14 cellular contexts compared by ENCODE assay signal in the genomic region with DNA sequence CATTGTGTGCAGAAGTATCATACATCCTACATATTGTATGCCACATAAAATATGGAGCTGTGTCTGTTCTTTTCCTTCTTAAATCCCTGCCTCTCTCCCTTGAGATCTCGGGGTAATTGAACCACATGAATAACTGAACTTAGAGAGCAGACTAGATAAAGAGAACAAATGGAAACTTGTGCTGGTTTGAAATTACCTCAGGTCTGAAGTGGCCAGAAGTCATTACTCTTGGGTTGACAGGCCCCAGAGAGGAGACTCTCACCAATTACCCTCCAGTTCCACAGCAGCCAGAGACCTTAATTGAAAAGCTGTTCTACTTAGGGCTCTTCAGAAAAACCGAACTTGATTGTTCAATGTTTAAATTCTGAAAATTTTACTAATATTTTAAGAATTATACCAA.
"Had no signal": no experiment of that assay in that cellular context is flagged by ENCODE, and none has a peak within 500 bp of the region (broad histone marks: within the 10 kb centered on the region; RNA-seq: fewer than 3 reads in every experiment).

No MANE protein-coding gene starts in this region.

- H3K36me3 ChIP-seq: lower lobe of right lung, right lobe of liver, transverse colon had no signal

- H3K9me3 ChIP-seq: lower lobe of right lung, psoas muscle, right lobe of liver, transverse colon had no signal

- H3K27me3 Mint-ChIP-seq: naive B cell; stimulated activated memory B cell treated with anti-CD40 and anti-IgM and Interleukin-4, amounts not matched to agents 10 μg/mL and 1 μg/mL and 100 μg/mL, for 72 hours had no signal

- H3K36me3 Mint-ChIP-seq: naive B cell had no signal

- H3K9me3 Mint-ChIP-seq: naive B cell; stimulated activated memory B cell treated with anti-CD40 and anti-IgM and Interleukin-4, amounts not matched to agents 10 μg/mL and 1 μg/mL and 100 μg/mL, for 72 hours had no signal

- H3K27ac ChIP-seq: lower lobe of right lung, psoas muscle, right lobe of liver, transverse colon had no signal

- H3K27me3 ChIP-seq: right lobe of liver, transverse colon had no signal

- ATAC-seq: activated CD4-positive, CD25-positive, alpha-beta regulatory T cell treated with anti-CD3 and anti-CD28 coated beads, Interleukin-2, amount 50 U/mL, for 24 hours; esophagus mucosa; lower lobe of right lung; psoas muscle; right lobe of liver; stimulated activated memory B cell treated with anti-CD40 and anti-IgM and Interleukin-4, amounts not matched to agents 10 μg/mL and 1 μg/mL and 100 μg/mL, for 72 hours had no signal

- DNase-seq: activated CD4-positive, alpha-beta T cell treated with anti-CD3 and anti-CD28 coated beads, Interleukin-2, amount 50 U/mL, for 48 hours; activated naive CD4-positive, alpha-beta T cell treated with Interleukin-2 at 50 U/mL for 16 hours; cerebellar nuclear complex; dermis blood vessel endothelial cell; lower lobe of right lung; naive B cell; occipital lobe; psoas muscle; right lobe of liver; substantia nigra; transverse colon had no signal

- H3K4me3 Mint-ChIP-seq: stimulated activated memory B cell treated with anti-CD40 and anti-IgM and Interleukin-4, amounts not matched to agents 10 μg/mL and 1 μg/mL and 100 μg/mL, for 72 hours had no signal

- H3K27ac Mint-ChIP-seq: stimulated activated memory B cell treated with anti-CD40 and anti-IgM and Interleukin-4, amounts not matched to agents 10 μg/mL and 1 μg/mL and 100 μg/mL, for 72 hours had no signal

- H3K4me3 ChIP-seq: lower lobe of right lung, psoas muscle, right lobe of liver, transverse colon had no signal
